ENCODE assay signal across 8 cellular contexts in genomic region chr6:29016559-29017427, GRCh38. TPM values are rescaled to one million over a fixed set of nuclear protein-coding genes. Genes with fewer than 3 reads are reported as not detected.
DNase-seq lines count a peak whose midpoint lies in the region; ATAC-seq, FAIRE-seq and TF ChIP-seq lines count a peak whose summit lies in the region.

No MANE protein-coding gene starts in this region.

- H3K27me3 Mint-ChIP-seq in CD4-positive, CD25-positive, alpha-beta regulatory T cell: peaks cover 53% of the 10 kb centered on the region
- H3K27me3 Mint-ChIP-seq in activated CD8-positive, alpha-beta T cell treated with anti-CD3 and anti-CD28 coated beads, Interleukin-2, amount 10 ng/mL, durations not matched to agents 7 days and 5 days (ENCODE audit: low read depth): peaks cover 32% of the 10 kb centered on the region

- H3K9ac ChIP-seq in H1 (replicated peaks in 1 of 4; ENCODE audit: extremely low read depth in 1 of 4, low read depth in 3 of 4, low read length in 3 of 4) (peak overlapping the region; percentile 43 to 57 (median 52); a peak in 6 of 7 replicates), mesenchymal stem cell (ENCODE audit: low read length) (peak overlapping the region; percentile 75)

- peaks cover 6% of the 10 kb centered on the region for H3K23me2 ChIP-seq in H1 (ENCODE audit: low read depth, low read length)

- H2AK5ac ChIP-seq in H1 (ENCODE audit: low read depth, low read length) (no peak overlapping the region), mesenchymal stem cell (ENCODE audit: low read length, severe bottlenecking) (no peak overlapping the region)

- no peak overlapping the region for H4K5ac ChIP-seq in H1 (ENCODE audit: insufficient read length, low read depth, low read length)

- H3K4me3 ChIP-seq in CD4-positive, CD25-positive, alpha-beta regulatory T cell (ENCODE audit: low read depth, low read length): peak overlapping the region; percentile 88
- H3K4me3 ChIP-seq in H1 (ENCODE audit: extremely low read depth in 1 of 4, insufficient read depth in 2 of 4, low read depth in 3 of 4, low read length in 4 of 4): peak overlapping the region; percentile 69 to 95 (median 82)
- peak overlapping the region; percentile 45 to 95 for H3K4me3 ChIP-seq in mesenchymal stem cell (ENCODE audit: insufficient read depth in 1 of 2, low read depth in 1 of 2, low read length in 2 of 2)

- H3K9me3 ChIP-seq in CD4-positive, CD25-positive, alpha-beta regulatory T cell (ENCODE audit: control insufficient read depth in 2 of 2, low read length in 2 of 2): peaks cover 0 to 2% of the 10 kb centered on the region in 2 experiments
- H3K9me3 ChIP-seq in H1 (ENCODE audit: insufficient read depth in 2 of 2, low read depth in 1 of 2, low read length in 1 of 2) (peaks cover 0 to 13% of the 10 kb centered on the region in 2 experiments; a peak in 1 of 4 replicates), mesenchymal stem cell (ENCODE audit: control insufficient read depth, low read length) (no peaks in the 10 kb centered on the region)

- peak overlapping the region; percentile 71 to 90 (median 86) for H3K4me3 Mint-ChIP-seq in CD4-positive, CD25-positive, alpha-beta regulatory T cell
- H3K4me3 Mint-ChIP-seq in activated CD8-positive, alpha-beta T cell treated with anti-CD3 and anti-CD28 coated beads, Interleukin-2, amount 10 ng/mL, durations not matched to agents 7 days and 5 days: peak overlapping the region; percentile 83

- no peak overlapping the region for H3K14ac ChIP-seq in H1 (ENCODE audit: insufficient read length)
- peak overlapping the region in 1 of 2 experiments; percentile 65 for H3K14ac ChIP-seq in mesenchymal stem cell (ENCODE audit: low read length in 2 of 2)

- TF ChIP-seq EP300 in H1 (IDR thresholded peaks at IDR 0.05; ENCODE audit: borderline replicate concordance in 1 of 2, low read depth in 2 of 2, low read length in 2 of 2): no peak

- H3K79me2 ChIP-seq in H1 (ENCODE audit: control insufficient read depth in 1 of 2, insufficient read depth in 2 of 2, low read length in 2 of 2): no peaks in the 10 kb centered on the region

- TF ChIP-seq POLR2A in H1 (IDR thresholded peaks at IDR 0.05; ENCODE audit: control extremely low read depth in 1 of 2, low read depth in 2 of 2, low read length in 2 of 2): 0 out of 3 replicates have a peak, but pooled peaks of 1 of the 2 experiments have one; percentile 22

- no peak overlapping the region for H2BK20ac ChIP-seq in H1 (ENCODE audit: low read length)

- no peaks in the 10 kb centered on the region for H4K20me1 ChIP-seq in H1 (replicated peaks in 1 of 2; ENCODE audit: control insufficient read depth in 1 of 2, insufficient read depth in 2 of 2, low read length in 2 of 2)

- no peaks in the 10 kb centered on the region for H3K36me3 ChIP-seq in CD4-positive, CD25-positive, alpha-beta regulatory T cell (ENCODE audit: control insufficient read depth, insufficient read depth, low read length)
- no peaks in the 10 kb centered on the region for H3K36me3 ChIP-seq in H1 (ENCODE audit: control insufficient read depth in 2 of 4, insufficient read depth in 4 of 4, low read length in 3 of 4)
- H3K36me3 ChIP-seq in mesenchymal stem cell (ENCODE audit: control insufficient read depth in 1 of 2, insufficient read depth in 2 of 2, low read depth in 1 of 2, low read length in 2 of 2): no peaks in the 10 kb centered on the region

- H3K27ac Mint-ChIP-seq in CD4-positive, CD25-positive, alpha-beta regulatory T cell: peak overlapping the region in 2 of 3 donors; percentile 32 to 65
- H3K27ac Mint-ChIP-seq in activated CD8-positive, alpha-beta T cell treated with anti-CD3 and anti-CD28 coated beads, Interleukin-2, amount 10 ng/mL, durations not matched to agents 7 days and 5 days: peak overlapping the region; percentile 83

- 2% methylated on average over 41 of the region's 41 CpGs; no CpG with 5 or more reads in 1 of the 2 experiments for WGBS in H1 (ENCODE audit: extremely low coverage in 1 of 2, insufficient coverage in 1 of 2, insufficient read length in 1 of 2, insufficient replicate concordance in 2 of 2, low coverage in 1 of 2, low lambda C conversion rate in 2 of 2, missing lambda C conversion rate in 1 of 2), 2 experiments
- WGBS in mesenchymal stem cell: 2% methylated on average over 40 of the region's 41 CpGs

- H2AFZ ChIP-seq in H1 (ENCODE audit: low read length) (peak overlapping the region; percentile 100), mesenchymal stem cell (ENCODE audit: low read depth, low read length) (peak overlapping the region; percentile 98)

- CTCF ChIA-PET in activated CD8-positive, alpha-beta T cell treated with anti-CD3 and anti-CD28 coated beads, Interleukin-2, amount 10 ng/mL, durations not matched to agents 7 days and 5 days (lab: Charles Lee): interaction anchor here (0.6 to 8.1 kb wide), 38 partner anchors 10 to 572 kb away, joined by 3 to 165 read pairs (median 6); partner anchors contain the start of gene TRIM27
- CTCF ChIA-PET in H1 (lab: Charles Lee; ENCODE audit: partially characterized antibody): interaction anchor here (0.6 to 5.0 kb wide), 28 partner anchors 10 to 1032 kb away, joined by 3 to 42 read pairs (median 4); partner anchors contain the start of gene ZNF311

- H2BK120ac ChIP-seq in H1 (replicated peaks; ENCODE audit: low read depth, low read length) (no peak overlapping the region), mesenchymal stem cell (ENCODE audit: low read depth, low read length) (no peak overlapping the region)

- DNase-seq in CD4-positive, CD25-positive, alpha-beta regulatory T cell: peak; percentile 71 to 90 (median 81)
- peak; percentile 86 for DNase-seq in NCI-H82 (lab: John Stamatoyannopoulos, UW)
- DNase-seq in activated CD8-positive, alpha-beta T cell treated with anti-CD3 and anti-CD28 coated beads, Interleukin-2, amount 10 ng/mL, durations not matched to agents 7 days and 5 days: peak; percentile 90
- DNase-seq in H1 (ENCODE audit: low read depth in 1 of 2, low spot score in 2 of 2): peak in 1 of 2 experiments; percentile 90
- peak; percentile 80 for DNase-seq in mesenchymal stem cell
- DNase-seq in stimulated activated CD8-positive, alpha-beta memory T cell treated with anti-CD3 and anti-CD28 coated beads, Interleukin-12 subunit alpha, Interleukin-12 subunit beta, amount 100 ng/mL, for 1 hour (ENCODE audit: low read depth): peak; percentile 77

- H3K79me1 ChIP-seq in H1 (ENCODE audit: low read depth, low read length) (no peaks in the 10 kb centered on the region), mesenchymal stem cell (replicated peaks; ENCODE audit: low read length, poor library complexity, severe bottlenecking) (no peaks in the 10 kb centered on the region)

- peaks cover 0 to 4% (median 0%) of the 10 kb centered on the region in 7 donors for H3K9me3 Mint-ChIP-seq in CD4-positive, CD25-positive, alpha-beta regulatory T cell
- H3K9me3 Mint-ChIP-seq in activated CD8-positive, alpha-beta T cell treated with anti-CD3 and anti-CD28 coated beads, Interleukin-2, amount 10 ng/mL, durations not matched to agents 7 days and 5 days (ENCODE audit: insufficient read depth): peaks cover 5% of the 10 kb centered on the region

- H3K56ac ChIP-seq in H1 (replicated peaks; ENCODE audit: insufficient read length, low read depth, low read length): no peak overlapping the region

- H2BK15ac ChIP-seq in H1 (ENCODE audit: low read length) (no peak overlapping the region), mesenchymal stem cell (ENCODE audit: low read depth, poor library complexity, severe bottlenecking) (no peak overlapping the region)

- peaks cover 8% of the 10 kb centered on the region for H3K4me1 ChIP-seq in CD4-positive, CD25-positive, alpha-beta regulatory T cell (ENCODE audit: control insufficient read depth, insufficient read depth, low read length, poor library complexity, severe bottlenecking)
- no peaks in the 10 kb centered on the region for H3K4me1 ChIP-seq in H1 (replicated peaks in 1 of 4; ENCODE audit: control insufficient read depth in 3 of 4, insufficient read depth in 4 of 4, low read length in 3 of 4)
- no peaks in the 10 kb centered on the region for H3K4me1 ChIP-seq in mesenchymal stem cell (ENCODE audit: control insufficient read depth, insufficient read depth, low read depth, low read length)

- no peak overlapping the region; the same call in 1 of the 2 replicates for H2BK5ac ChIP-seq in H1 (ENCODE audit: low read depth, low read length)
- H2BK5ac ChIP-seq in mesenchymal stem cell (ENCODE audit: low read depth, low read length, poor library complexity, severe bottlenecking): no peak overlapping the region

- H3K4ac ChIP-seq in H1 (replicated peaks; ENCODE audit: insufficient read length, low read depth, low read length) (no peak overlapping the region), mesenchymal stem cell (ENCODE audit: low read depth in 1 of 2, low read length in 2 of 2) (no peak overlapping the region)

- peak; percentile 68 to 80 for TF ChIP-seq RAD21 in H1 (IDR thresholded peaks at IDR 0.05 in 1 of 2, conservative IDR thresholded peaks at IDR 0.05 in 1 of 2; ENCODE audit: low read depth in 2 of 2, low read length in 2 of 2)

- TF ChIP-seq CTCF in H1 (IDR thresholded peaks at IDR 0.05; ENCODE audit: control extremely low read depth in 1 of 3, insufficient read depth in 1 of 3, low read depth in 1 of 3, low read length in 3 of 3): peak; percentile 61 to 77 (median 74)

- FAIRE-seq in H1 (lab: Jason Lieb, UNC): peak; percentile 88

- POLR2A ChIA-PET in activated CD8-positive, alpha-beta T cell treated with anti-CD3 and anti-CD28 coated beads, Interleukin-2, amount 10 ng/mL, durations not matched to agents 7 days and 5 days (lab: Charles Lee): interaction anchor here (0.6 to 1.0 kb wide), 5 partner anchors 11 to 1121 kb away, joined by 3 to 6 read pairs (median 3); partner anchors contain the start of gene ZNF311
- POLR2A ChIA-PET in H1 (lab: Charles Lee; ENCODE audit: partially characterized antibody): interaction anchor here (1.1 to 2.3 kb wide), 6 partner anchors 21 to 179 kb away, joined by 3 to 7 read pairs (median 5); partner anchors contain the start of gene TRIM27

- H3K23ac ChIP-seq in H1 (ENCODE audit: insufficient read length) (no peak overlapping the region), mesenchymal stem cell (ENCODE audit: low read length in 2 of 2) (no peak overlapping the region)

- H3K4me2 ChIP-seq in H1 (ENCODE audit: insufficient read depth in 1 of 2, low read depth in 2 of 2, low read length in 2 of 2) (peak overlapping the region; percentile 50 to 90), mesenchymal stem cell (ENCODE audit: low read length, poor library complexity, severe bottlenecking) (peak overlapping the region; percentile 94)

- H3K18ac ChIP-seq in H1 (ENCODE audit: extremely low read depth, low read length) (peak overlapping the region; percentile 9; the same call in 1 of the 2 replicates), mesenchymal stem cell (ENCODE audit: low read depth in 1 of 2, low read length in 2 of 2) (peak overlapping the region in 1 of 2 experiments; percentile 73)

- peak; percentile 81 for ATAC-seq in CD4-positive, CD25-positive, alpha-beta regulatory T cell (ENCODE audit: low read depth in 2 of 2)
- ATAC-seq in GM19395 (IDR thresholded peaks at IDR 0.05; ENCODE audit: unreplicated experiment) (peak; percentile 92), HG03558 (IDR thresholded peaks at IDR 0.05; ENCODE audit: extremely low read depth, unreplicated experiment) (peak; percentile 67)
- peak; percentile 90 for ATAC-seq in activated CD8-positive, alpha-beta T cell treated with anti-CD3 and anti-CD28 coated beads, Interleukin-2, amount 10 ng/mL, durations not matched to agents 7 days and 5 days

- peaks cover 35% of the 10 kb centered on the region for H3K27me3 ChIP-seq in CD4-positive, CD25-positive, alpha-beta regulatory T cell (ENCODE audit: control insufficient read depth, insufficient read depth, low read length)
- H3K27me3 ChIP-seq in H1 (replicated peaks in 1 of 4; ENCODE audit: control insufficient read depth in 3 of 4, extremely low read depth in 1 of 4, insufficient read depth in 3 of 4, low read length in 3 of 4) (peaks cover 0 to 8% (median 3%) of the 10 kb centered on the region in 4 experiments; a peak in 5 of 7 replicates), mesenchymal stem cell (ENCODE audit: control insufficient read depth in 1 of 2, insufficient read depth in 1 of 2, low read length in 2 of 2) (peaks cover 0 to 25% of the 10 kb centered on the region in 2 experiments)

- no peak overlapping the region for H3K27ac ChIP-seq in CD4-positive, CD25-positive, alpha-beta regulatory T cell (ENCODE audit: insufficient read depth, low read length, poor library complexity, severe bottlenecking)
- H3K27ac ChIP-seq in H1 (ENCODE audit: low read depth, low read length) (no peak overlapping the region), mesenchymal stem cell (ENCODE audit: low read length, poor library complexity, severe bottlenecking) (no peak overlapping the region)

- H4K8ac ChIP-seq in H1 (ENCODE audit: extremely low read depth, insufficient read depth, low read length) (no peak overlapping the region), mesenchymal stem cell (ENCODE audit: low read length) (no peak overlapping the region)

- 0 out of 2 replicates have a peak overlapping the region, but pooled peaks have one; percentile 64 for H2BK12ac ChIP-seq in H1 (ENCODE audit: low read depth, low read length)
- H2BK12ac ChIP-seq in mesenchymal stem cell (ENCODE audit: low read length in 2 of 2): no peak overlapping the region

- H3K4me1 Mint-ChIP-seq in CD4-positive, CD25-positive, alpha-beta regulatory T cell: peaks cover 0 to 17% (median 11%) of the 10 kb centered on the region in 4 donors
- peaks cover 15% of the 10 kb centered on the region for H3K4me1 Mint-ChIP-seq in activated CD8-positive, alpha-beta T cell treated with anti-CD3 and anti-CD28 coated beads, Interleukin-2, amount 10 ng/mL, durations not matched to agents 7 days and 5 days (ENCODE audit: low read depth)

- H4K91ac ChIP-seq in H1 (replicated peaks; ENCODE audit: insufficient read length, low read length) (no peak overlapping the region), mesenchymal stem cell (ENCODE audit: low read length) (no peak overlapping the region)

- no peaks in the 10 kb centered on the region for H3K36me3 Mint-ChIP-seq in CD4-positive, CD25-positive, alpha-beta regulatory T cell
- peaks cover 4% of the 10 kb centered on the region for H3K36me3 Mint-ChIP-seq in activated CD8-positive, alpha-beta T cell treated with anti-CD3 and anti-CD28 coated beads, Interleukin-2, amount 10 ng/mL, durations not matched to agents 7 days and 5 days (ENCODE audit: low read depth)

RNA-seq across cellular contexts. Expression of gene ZNF311, which starts 11.7 kb away (rescaled TPM):
- total RNA-seq in CD4-positive, CD25-positive, alpha-beta regulatory T cell: not detected
- under 1 TPM in 2 of 4 donors, not detected in 2; 0.13 to 0.54 TPM for polyA plus RNA-seq in CD4-positive, CD25-positive, alpha-beta regulatory T cell
- total RNA-seq in activated CD8-positive, alpha-beta T cell treated with anti-CD3 and anti-CD28 coated beads, Interleukin-2, amount 10 ng/mL, durations not matched to agents 7 days and 5 days: under 1 TPM; 0.39 to 0.40 TPM
- total RNA-seq in H1 (2021; fragmentation: NEBNext Ultra II Directional; extraction: Animal tissue kit (Norgen Biotek cat#: 25700)): 4.2 and 4.3 TPM in 2 replicates
- 1.4 and 1.9 TPM in 2 replicates for polyA plus RNA-seq in H1 (2011; rRNA removed)
- 3.1 TPM for polyA plus RNA-seq in H1 (2011; cell fraction: cytosol; rRNA removed)
- polyA plus RNA-seq in H1 (2011; cell fraction: nucleus; rRNA removed): 2.4 TPM
- polyA plus RNA-seq in H1 (2012, experiment 1 of 2): 1.9 to 3.4 TPM (median 2.9 TPM) in 4 replicates
- polyA plus RNA-seq in H1 (2012, experiment 2 of 2): 0.26 TPM
- 2.2 TPM for polyA plus RNA-seq in H1 (2013, experiment 1 of 2)
- polyA plus RNA-seq in H1 (2013, experiment 2 of 2): 2.0 TPM
- 4.4 and 4.6 TPM in 2 replicates for polyA minus RNA-seq in H1 (2011; rRNA and poly(A)+ RNA removed)
- 1.6 TPM for polyA minus RNA-seq in H1 (2011; cell fraction: cytosol; rRNA and poly(A)+ RNA removed)
- polyA minus RNA-seq in H1 (2011; cell fraction: nucleus; rRNA and poly(A)+ RNA removed): 5.1 TPM
- polyA plus RNA-seq in mesenchymal stem cell (2013, experiment 1 of 2): 0.10 TPM
- polyA plus RNA-seq in mesenchymal stem cell (2013, experiment 2 of 2): 0.21 TPM

RNA-seq across cellular contexts. Expression of gene OR2W1, which starts 28.2 kb away (rescaled TPM):
- total RNA-seq in CD4-positive, CD25-positive, alpha-beta regulatory T cell: not detected
- not detected for polyA plus RNA-seq in CD4-positive, CD25-positive, alpha-beta regulatory T cell
- total RNA-seq in activated CD8-positive, alpha-beta T cell treated with anti-CD3 and anti-CD28 coated beads, Interleukin-2, amount 10 ng/mL, durations not matched to agents 7 days and 5 days: not detected
- total RNA-seq in H1 (2021; fragmentation: NEBNext Ultra II Directional; extraction: Animal tissue kit (Norgen Biotek cat#: 25700)): not detected in 2 replicates
- polyA plus RNA-seq in H1 (2011; rRNA removed): not detected in 2 replicates
- polyA plus RNA-seq in H1 (2011; cell fraction: cytosol; rRNA removed): not detected
- not detected for polyA plus RNA-seq in H1 (2011; cell fraction: nucleus; rRNA removed)
- not detected in 4 replicates for polyA plus RNA-seq in H1 (2012, experiment 1 of 2)
- not detected for polyA plus RNA-seq in H1 (2012, experiment 2 of 2)
- not detected for polyA plus RNA-seq in H1 (2013, experiment 1 of 2)
- polyA plus RNA-seq in H1 (2013, experiment 2 of 2): not detected
- not detected in 2 replicates for polyA minus RNA-seq in H1 (2011; rRNA and poly(A)+ RNA removed)
- not detected for polyA minus RNA-seq in H1 (2011; cell fraction: cytosol; rRNA and poly(A)+ RNA removed)
- not detected for polyA minus RNA-seq in H1 (2011; cell fraction: nucleus; rRNA and poly(A)+ RNA removed)
- polyA plus RNA-seq in mesenchymal stem cell (2013, experiment 1 of 2): not detected
- not detected for polyA plus RNA-seq in mesenchymal stem cell (2013, experiment 2 of 2)
